8 cellular contexts compared by ENCODE assay signal in the genomic region with DNA sequence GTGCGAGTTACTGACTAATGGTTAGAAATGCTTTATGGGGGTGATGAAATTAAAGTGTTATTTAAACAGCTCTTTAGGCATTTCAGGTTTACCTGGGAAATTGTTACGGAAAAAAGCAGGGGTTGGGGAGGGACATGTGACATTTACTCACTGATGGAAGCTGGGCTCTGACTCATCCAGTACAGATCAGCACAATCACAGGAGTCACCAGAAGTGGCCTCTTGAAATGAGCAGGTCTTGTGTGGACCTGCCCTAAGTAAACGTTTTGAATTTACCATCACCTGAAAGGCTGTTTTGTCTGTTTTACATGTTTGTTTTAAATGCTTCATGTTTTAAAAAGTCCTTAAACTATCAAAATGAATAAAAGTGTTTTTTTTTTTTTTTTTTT. TPM values are rescaled to one million over a fixed set of nuclear protein-coding genes. Genes with fewer than 3 reads are reported as not detected.
A peak's percentile ranks its signal among the peaks of the same experiment; 100 is the strongest.
DNase-seq lines count a peak whose midpoint lies in the region; ATAC-seq, FAIRE-seq and TF ChIP-seq lines count a peak whose summit lies in the region.

No MANE protein-coding gene starts in this region.

- peak overlapping the region; percentile 76 to 97 for H3K4me3 ChIP-seq in Panc1 (ENCODE audit: low read depth in 2 of 2, low read length in 2 of 2)

- peak overlapping the region; percentile 49 for H3K27ac Mint-ChIP-seq in activated naive CD4-positive, alpha-beta T cell treated with anti-CD3 and anti-CD28 coated beads, Interleukin-2, amount 50 U/mL, for 24 hours

- peak overlapping the region; percentile 88 for H3K4me3 Mint-ChIP-seq in activated naive CD4-positive, alpha-beta T cell treated with anti-CD3 and anti-CD28 coated beads, Interleukin-2, amount 50 U/mL, for 24 hours

- ATAC-seq in Panc1 = peak; percentile 54
- peak; percentile 93 for ATAC-seq in esophagus mucosa
- ATAC-seq in GM19463 (IDR thresholded peaks at IDR 0.05; ENCODE audit: unreplicated experiment) = no peak

- no peaks in the 10 kb centered on the region for H3K9me3 ChIP-seq in Panc1 (ENCODE audit: control insufficient read depth, insufficient read depth, low read depth, low read length)

- in situ Hi-C loops in Panc1 (cut with HindIII; ENCODE audit: low pct_unique_long_range_greater_than_20kb, low sequenced_read_pairs) = no loop called here

- no peak for DNase-seq in activated naive CD4-positive, alpha-beta T cell (lab: John Stamatoyannopoulos, UW)
- DNase-seq in Panc1 (ENCODE audit: low read depth, low spot score) = peak; percentile 78
- DNase-seq in stimulated activated CD4-positive, alpha-beta T cell treated with anti-CD3 and anti-CD28 coated beads, Interleukin-2, amount 100 ng/mL, for 4 hours (ENCODE audit: low read depth) = peak; percentile 34
- no peak for DNase-seq in GM12891 (ENCODE audit: insufficient read length, low spot score)
- DNase-seq in HTR-8/SVneo (ENCODE audit: insufficient read length, low spot score) = no peak

- H3K9me3 Mint-ChIP-seq in activated naive CD4-positive, alpha-beta T cell treated with anti-CD3 and anti-CD28 coated beads, Interleukin-2, amount 50 U/mL, for 24 hours = no peaks in the 10 kb centered on the region

- peaks cover 4% of the 10 kb centered on the region; the same call in 1 of the 2 replicates for H3K36me3 ChIP-seq in Panc1 (ENCODE audit: control insufficient read depth, insufficient read depth, low read length)

- intact Hi-C loops in Panc1 (cut with micrococcal nuclease; ENCODE audit: unreplicated experiment) = no loop called here

- no TSS peak for BruUV-seq in Panc1 (replicated peaks; lab: Mats Ljungman, UMichigan)

- no peak for TF ChIP-seq POLR2A in GM12891 (IDR thresholded peaks at IDR 0.05; ENCODE audit: low read depth, low read length)

- CTCF ChIA-PET in Panc1 (lab: Charles Lee) = no interaction called here

- no peaks in the 10 kb centered on the region for H3K27me3 Mint-ChIP-seq in activated naive CD4-positive, alpha-beta T cell treated with anti-CD3 and anti-CD28 coated beads, Interleukin-2, amount 50 U/mL, for 24 hours

- peaks cover 9% of the 10 kb centered on the region for H3K36me3 Mint-ChIP-seq in activated naive CD4-positive, alpha-beta T cell treated with anti-CD3 and anti-CD28 coated beads, Interleukin-2, amount 50 U/mL, for 24 hours

- H3K4me1 ChIP-seq in Panc1 (ENCODE audit: control insufficient read depth, insufficient read depth, low read length) = peaks cover 32% of the 10 kb centered on the region

- no peak for TF ChIP-seq CTCF in Panc1 (IDR thresholded peaks at IDR 0.05)

- POLR2A ChIA-PET in Panc1 (lab: Charles Lee) = no interaction called here

- H3K27me3 ChIP-seq in Panc1 (ENCODE audit: control insufficient read depth, insufficient read depth, low read length) = no peaks in the 10 kb centered on the region

- FAIRE-seq in GM12891 (lab: Jason Lieb, UNC) (no peak), HTR-8/SVneo (lab: Jason Lieb, UNC) (no peak)

- H3K27ac ChIP-seq in Panc1 (ENCODE audit: low read length) = peak overlapping the region; percentile 77

- peaks cover 55% of the 10 kb centered on the region for H3K4me1 Mint-ChIP-seq in activated naive CD4-positive, alpha-beta T cell treated with anti-CD3 and anti-CD28 coated beads, Interleukin-2, amount 50 U/mL, for 24 hours

TF ChIP-seq in GM12891, 5 proteins besides CTCF, POLR2A, EP300 and RAD21:
- TF ChIP-seq POLR2AphosphoS5 (IDR thresholded peaks at IDR 0.05; ENCODE audit: low read depth, low read length) (no peak), TAF1 (IDR thresholded peaks at IDR 0.05; ENCODE audit: low read depth, low read length) (no peak), POU2F2 (IDR thresholded peaks at IDR 0.05; ENCODE audit: low read depth, low read length) (no peak), SPI1 (IDR thresholded peaks at IDR 0.05; ENCODE audit: low read depth, low read length) (no peak), PAX5 (IDR thresholded peaks at IDR 0.05; ENCODE audit: insufficient read depth, low read length, severe bottlenecking) (no peak)
TF ChIP-seq in GM12891: peak in this region for 0.

RNA-seq across cellular contexts. Expression of a gene that starts 2.3 kb away (rescaled TPM):
- total RNA-seq in Panc1 (2021; ENCODE audit: unreplicated experiment) = 188 TPM
- 113 TPM for polyA plus RNA-seq in Panc1 (2012; ENCODE audit: insufficient read length)
- total RNA-seq in esophagus mucosa = 109 TPM
- 106 TPM for polyA plus RNA-seq in GM12891 (2012; ENCODE audit: low read depth, missing spikeins)

RNA-seq across cellular contexts. Expression of a gene that starts 27.8 kb away (rescaled TPM):
- total RNA-seq in Panc1 (2021; ENCODE audit: unreplicated experiment) (1.0 TPM), esophagus mucosa (3.3 TPM)
- polyA plus RNA-seq in Panc1 (2012; ENCODE audit: insufficient read length) = 1.3 TPM
- 3.1 TPM for polyA plus RNA-seq in GM12891 (2012; ENCODE audit: low read depth, missing spikeins)

Comparison
In these comparisons a context has a peak if more than half of its experiments do, and no peak if none do; other contexts are left out.
1. DNase-seq: peak in Panc1 (single experiment) and stimulated activated CD4-positive, alpha-beta T cell treated with anti-CD3 and anti-CD28 coated beads, Interleukin-2, amount 100 ng/mL, for 4 hours (single experiment); none in activated naive CD4-positive, alpha-beta T cell (0 of 4), GM12891 (single experiment) and HTR-8/SVneo (single experiment).